20 cellular contexts compared by ENCODE assay signal in the genomic region with DNA sequence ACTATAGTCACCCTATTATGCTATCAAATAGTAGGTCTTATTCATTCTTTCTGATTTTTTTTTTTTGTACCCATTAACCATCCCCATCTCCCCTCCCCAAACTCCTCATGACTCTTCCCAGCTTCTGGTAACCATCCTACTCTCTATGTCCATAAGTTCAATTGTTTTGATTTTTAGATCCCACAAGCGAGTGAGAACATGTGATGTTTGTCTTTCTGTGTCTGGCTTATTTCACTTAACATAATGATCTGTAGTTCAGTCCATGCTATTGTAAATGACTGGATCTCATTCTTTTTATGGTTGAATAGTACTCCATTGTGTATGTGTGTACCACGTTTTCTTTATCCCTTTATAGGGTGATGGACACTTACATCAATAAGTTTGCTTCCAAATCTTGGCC. TPM values are rescaled to one million over a fixed set of nuclear protein-coding genes. Genes with fewer than 3 reads are reported as not detected.
DNase-seq lines count a peak whose midpoint lies in the region; ATAC-seq and TF ChIP-seq lines count a peak whose summit lies in the region.
"Had no signal": no experiment of that assay in that cellular context is flagged by ENCODE, and none has a peak within 500 bp of the region (broad histone marks: within the 10 kb centered on the region; RNA-seq: fewer than 3 reads in every experiment).

No MANE protein-coding gene starts in this region.

- peaks cover 13% of the 10 kb centered on the region; the same call in 1 of the 2 replicates for H3K36me3 ChIP-seq in DOHH2 (ENCODE audit: control insufficient read depth, low read length)
- H3K36me3 ChIP-seq: neutrophil, stomach had no signal

- H3K27ac Mint-ChIP-seq in activated CD4-positive, alpha-beta T cell treated with anti-CD3 and anti-CD28 coated beads, Interleukin-2, amount 10 ng/mL, durations not matched to agents 7 days and 5 days, result peak overlapping the region; percentile 66
- H3K27ac Mint-ChIP-seq in activated T-helper 17 cell treated with anti-CD3 and anti-CD28 coated beads, Interleukin-2, amount 50 U/mL, for 72 hours, result peak overlapping the region; percentile 51
- peak overlapping the region; percentile 7 to 63 (median 53) for H3K27ac Mint-ChIP-seq in nephron

- H3K4me1 Mint-ChIP-seq in activated CD4-positive, alpha-beta T cell treated with anti-CD3 and anti-CD28 coated beads, Interleukin-2, amount 10 ng/mL, durations not matched to agents 7 days and 5 days, result peaks cover 30% of the 10 kb centered on the region
- H3K4me1 Mint-ChIP-seq in activated T-helper 17 cell treated with anti-CD3 and anti-CD28 coated beads, Interleukin-2, amount 50 U/mL, for 72 hours, result peaks cover 8% of the 10 kb centered on the region
- H3K4me1 Mint-ChIP-seq in nephron, result peaks cover 16% of the 10 kb centered on the region

- no peaks in the 10 kb centered on the region for H4K20me1 ChIP-seq in DOHH2 (ENCODE audit: control insufficient read depth, insufficient read depth, low read depth, low read length)

- no peaks in the 10 kb centered on the region for H3K9me2 ChIP-seq in DOHH2 (replicated peaks; ENCODE audit: control insufficient read depth, low read length)

- peak overlapping the region; percentile 99 for H3K27ac ChIP-seq in DOHH2 (ENCODE audit: low read depth, low read length)
- H3K27ac ChIP-seq: neutrophil had no signal

- no peak for ATAC-seq in activated T-helper 17 cell treated with anti-CD3 and anti-CD28 coated beads, Interleukin-2, amount 50 U/mL, for 72 hours (replicated peaks)
- ATAC-seq in left colon (no peak), HG02973 (IDR thresholded peaks at IDR 0.05; ENCODE audit: unreplicated experiment) (no peak), HG03045 (IDR thresholded peaks at IDR 0.05; ENCODE audit: unreplicated experiment) (no peak)
- ATAC-seq: activated naive CD4-positive, alpha-beta T cell treated with anti-CD3 and anti-CD28 coated beads, Interleukin-2, amount 50 U/mL, for 72 hours had no signal

- intact Hi-C loops in left colon (cut with DNase I, micrococcal nuclease), result no loop called here

- DNase-seq in activated CD4-positive, alpha-beta T cell treated with anti-CD3 and anti-CD28 coated beads, Interleukin-2, amount 10 ng/mL, durations not matched to agents 7 days and 5 days, result no peak
- no peak for DNase-seq in activated CD4-positive, alpha-beta T cell treated with anti-CD3 and anti-CD28 coated beads for 48 hours
- DNase-seq in left colon, result no peak
- DNase-seq: EL, Kasumi-1, NCI-H1105, NCI-H2107, NCI-H526 treated with DMSO at 0.1 percent for 48 hours, OCI-M1, retina, SHP77 treated with DMSO at 0.1 percent for 48 hours, stomach had no signal

- peak overlapping the region; percentile 81 for H3K4me2 ChIP-seq in DOHH2 (ENCODE audit: low read length)

- peak overlapping the region; percentile 40 for H3K4me3 Mint-ChIP-seq in activated CD4-positive, alpha-beta T cell treated with anti-CD3 and anti-CD28 coated beads, Interleukin-2, amount 10 ng/mL, durations not matched to agents 7 days and 5 days
- peak overlapping the region; percentile 42 for H3K4me3 Mint-ChIP-seq in activated T-helper 17 cell treated with anti-CD3 and anti-CD28 coated beads, Interleukin-2, amount 50 U/mL, for 72 hours
- peak overlapping the region; percentile 50 to 69 (median 64) for H3K4me3 Mint-ChIP-seq in nephron

- H3K9me3 ChIP-seq in DOHH2 (ENCODE audit: control insufficient read depth, insufficient read depth, low read length), result no peaks in the 10 kb centered on the region
- H3K9me3 ChIP-seq: neutrophil, stomach had no signal

- POLR2A ChIA-PET in activated CD4-positive, alpha-beta T cell treated with anti-CD3 and anti-CD28 coated beads, Interleukin-2, amount 10 ng/mL, durations not matched to agents 7 days and 5 days (lab: Charles Lee), result no interaction called here

- H3K27me3 Mint-ChIP-seq in activated CD4-positive, alpha-beta T cell treated with anti-CD3 and anti-CD28 coated beads, Interleukin-2, amount 10 ng/mL, durations not matched to agents 7 days and 5 days, result no peaks in the 10 kb centered on the region
- no peaks in the 10 kb centered on the region for H3K27me3 Mint-ChIP-seq in activated T-helper 17 cell treated with anti-CD3 and anti-CD28 coated beads, Interleukin-2, amount 50 U/mL, for 72 hours
- H3K27me3 Mint-ChIP-seq in nephron (ENCODE audit: low read depth), result peaks cover 3% of the 10 kb centered on the region

- H3K27me3 ChIP-seq in DOHH2 (ENCODE audit: control insufficient read depth, low read length), result no peaks in the 10 kb centered on the region
- H3K27me3 ChIP-seq: neutrophil, stomach had no signal

- H3F3A ChIP-seq in DOHH2 (ENCODE audit: control insufficient read depth, insufficient read depth), result peaks cover 27% of the 10 kb centered on the region

- H3K9me3 Mint-ChIP-seq in activated CD4-positive, alpha-beta T cell treated with anti-CD3 and anti-CD28 coated beads, Interleukin-2, amount 10 ng/mL, durations not matched to agents 7 days and 5 days, result no peaks in the 10 kb centered on the region
- H3K9me3 Mint-ChIP-seq in activated T-helper 17 cell treated with anti-CD3 and anti-CD28 coated beads, Interleukin-2, amount 50 U/mL, for 72 hours, result no peaks in the 10 kb centered on the region
- H3K9me3 Mint-ChIP-seq in nephron, result no peaks in the 10 kb centered on the region
- H3K9me3 Mint-ChIP-seq: activated naive CD4-positive, alpha-beta T cell treated with anti-CD3 and anti-CD28 coated beads, Interleukin-2, amount 50 U/mL, for 72 hours had no signal

- TF ChIP-seq CTCF in DOHH2 (IDR thresholded peaks at IDR 0.05; ENCODE audit: low read depth, low read length, poor library complexity, severe bottlenecking) (no peak), nephron (IDR thresholded peaks at IDR 0.05; ENCODE audit: unreplicated experiment in 3 of 3) (no peak)

- CTCF ChIA-PET in activated CD4-positive, alpha-beta T cell treated with anti-CD3 and anti-CD28 coated beads, Interleukin-2, amount 10 ng/mL, durations not matched to agents 7 days and 5 days (lab: Charles Lee), result no interaction called here

- peaks cover 1% of the 10 kb centered on the region for H3K36me3 Mint-ChIP-seq in activated CD4-positive, alpha-beta T cell treated with anti-CD3 and anti-CD28 coated beads, Interleukin-2, amount 10 ng/mL, durations not matched to agents 7 days and 5 days (ENCODE audit: low read depth)
- H3K36me3 Mint-ChIP-seq in activated T-helper 17 cell treated with anti-CD3 and anti-CD28 coated beads, Interleukin-2, amount 50 U/mL, for 72 hours (ENCODE audit: low read depth), result peaks cover 7% of the 10 kb centered on the region
- no peaks in the 10 kb centered on the region for H3K36me3 Mint-ChIP-seq in nephron (ENCODE audit: low read depth)

- peak overlapping the region; percentile 20 for H3K4me3 ChIP-seq in DOHH2 (ENCODE audit: low read length)
- H3K4me3 ChIP-seq: lung, stomach had no signal

- peaks cover 31% of the 10 kb centered on the region for H3K4me1 ChIP-seq in DOHH2 (ENCODE audit: control insufficient read depth, low read length)

- peaks cover 9% of the 10 kb centered on the region for H3K79me2 ChIP-seq in DOHH2 (ENCODE audit: control insufficient read depth, low read length)

RNA-seq across cellular contexts. Expression of a gene that starts 4.5 kb away (rescaled TPM):
- 100 to 1,000 TPM; 118 to 129 TPM for total RNA-seq in activated CD4-positive, alpha-beta T cell treated with anti-CD3 and anti-CD28 coated beads, Interleukin-2, amount 10 ng/mL, durations not matched to agents 7 days and 5 days
- 100 to 1,000 TPM in 1 of 2 donors, 10 to 100 TPM in 1; 69.1 to 101 TPM for total RNA-seq in activated T-helper 17 cell treated with anti-CD3 and anti-CD28 coated beads, Interleukin-2, amount 50 U/mL, for 72 hours
- 10 to 100 TPM; 40.8 to 42.2 TPM for total RNA-seq in left colon
